In the genomic region with DNA sequence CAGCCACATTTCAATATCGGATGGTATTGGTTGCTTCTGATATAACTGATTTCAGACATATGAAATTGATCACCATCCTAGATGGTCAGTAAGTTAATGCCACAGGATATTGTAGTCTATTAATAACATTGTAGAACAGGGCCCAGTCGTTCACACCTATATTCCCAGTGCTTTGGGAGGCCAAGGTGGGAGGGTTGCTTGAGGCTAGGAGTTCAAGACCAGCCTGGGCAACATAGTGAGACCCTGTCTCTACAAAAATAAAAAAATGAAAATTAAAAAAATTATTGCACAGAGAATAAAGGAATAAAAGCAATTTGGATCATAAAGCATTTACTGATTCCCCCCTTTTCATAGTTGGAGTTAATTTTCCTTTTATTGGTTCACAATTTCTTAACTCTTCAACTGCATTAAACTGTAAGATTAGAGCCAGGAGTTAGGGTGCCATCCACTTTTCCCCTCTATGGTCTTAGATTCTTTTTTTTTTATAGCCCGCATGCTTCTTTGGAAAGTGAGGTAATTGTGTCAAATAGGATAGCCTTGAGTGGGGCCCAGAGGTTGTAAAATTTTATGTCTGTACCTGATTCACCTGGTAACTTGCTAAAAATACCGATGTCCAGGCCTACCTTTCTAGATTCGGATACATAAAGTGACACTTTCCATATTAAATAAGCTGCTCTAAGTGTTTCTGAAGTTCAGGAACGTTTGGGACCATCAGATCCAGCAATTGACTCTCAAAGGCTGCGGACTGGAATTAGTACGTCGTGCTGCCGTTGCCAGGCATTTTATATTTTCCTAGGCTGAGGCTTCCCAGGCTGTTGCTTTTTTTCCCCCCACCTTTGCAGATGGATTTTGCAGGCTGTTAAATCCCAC, we compare ENCODE assay signal across 1 cellular context.
TF ChIP-seq lines count a peak whose summit lies in the region.

No MANE protein-coding gene starts in this region.

TF ChIP-seq in GM23338, 12 proteins besides CTCF, POLR2A, EP300 and RAD21 (continued from another document):
- TF ChIP-seq, protein P1, sequence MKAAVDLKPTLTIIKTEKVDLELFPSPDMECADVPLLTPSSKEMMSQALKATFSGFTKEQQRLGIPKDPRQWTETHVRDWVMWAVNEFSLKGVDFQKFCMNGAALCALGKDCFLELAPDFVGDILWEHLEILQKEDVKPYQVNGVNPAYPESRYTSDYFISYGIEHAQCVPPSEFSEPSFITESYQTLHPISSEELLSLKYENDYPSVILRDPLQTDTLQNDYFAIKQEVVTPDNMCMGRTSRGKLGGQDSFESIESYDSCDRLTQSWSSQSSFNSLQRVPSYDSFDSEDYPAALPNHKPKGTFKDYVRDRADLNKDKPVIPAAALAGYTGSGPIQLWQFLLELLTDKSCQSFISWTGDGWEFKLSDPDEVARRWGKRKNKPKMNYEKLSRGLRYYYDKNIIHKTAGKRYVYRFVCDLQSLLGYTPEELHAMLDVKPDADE (IDR thresholded peaks at IDR 0.05): no peak
- TF ChIP-seq POLR2AphosphoS5 (IDR thresholded peaks at IDR 0.05; ENCODE audit: low read depth): no peak
- no peak for TF ChIP-seq ZNF331 (CRISPR knock-in tag; IDR thresholded peaks at IDR 0.05; ENCODE audit: low read depth)
- TF ChIP-seq, protein P2, sequence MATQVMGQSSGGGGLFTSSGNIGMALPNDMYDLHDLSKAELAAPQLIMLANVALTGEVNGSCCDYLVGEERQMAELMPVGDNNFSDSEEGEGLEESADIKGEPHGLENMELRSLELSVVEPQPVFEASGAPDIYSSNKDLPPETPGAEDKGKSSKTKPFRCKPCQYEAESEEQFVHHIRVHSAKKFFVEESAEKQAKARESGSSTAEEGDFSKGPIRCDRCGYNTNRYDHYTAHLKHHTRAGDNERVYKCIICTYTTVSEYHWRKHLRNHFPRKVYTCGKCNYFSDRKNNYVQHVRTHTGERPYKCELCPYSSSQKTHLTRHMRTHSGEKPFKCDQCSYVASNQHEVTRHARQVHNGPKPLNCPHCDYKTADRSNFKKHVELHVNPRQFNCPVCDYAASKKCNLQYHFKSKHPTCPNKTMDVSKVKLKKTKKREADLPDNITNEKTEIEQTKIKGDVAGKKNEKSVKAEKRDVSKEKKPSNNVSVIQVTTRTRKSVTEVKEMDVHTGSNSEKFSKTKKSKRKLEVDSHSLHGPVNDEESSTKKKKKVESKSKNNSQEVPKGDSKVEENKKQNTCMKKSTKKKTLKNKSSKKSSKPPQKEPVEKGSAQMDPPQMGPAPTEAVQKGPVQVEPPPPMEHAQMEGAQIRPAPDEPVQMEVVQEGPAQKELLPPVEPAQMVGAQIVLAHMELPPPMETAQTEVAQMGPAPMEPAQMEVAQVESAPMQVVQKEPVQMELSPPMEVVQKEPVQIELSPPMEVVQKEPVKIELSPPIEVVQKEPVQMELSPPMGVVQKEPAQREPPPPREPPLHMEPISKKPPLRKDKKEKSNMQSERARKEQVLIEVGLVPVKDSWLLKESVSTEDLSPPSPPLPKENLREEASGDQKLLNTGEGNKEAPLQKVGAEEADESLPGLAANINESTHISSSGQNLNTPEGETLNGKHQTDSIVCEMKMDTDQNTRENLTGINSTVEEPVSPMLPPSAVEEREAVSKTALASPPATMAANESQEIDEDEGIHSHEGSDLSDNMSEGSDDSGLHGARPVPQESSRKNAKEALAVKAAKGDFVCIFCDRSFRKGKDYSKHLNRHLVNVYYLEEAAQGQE (IDR thresholded peaks at IDR 0.05; ENCODE audit: unreplicated experiment): no peak
- TF ChIP-seq EZH2 (IDR thresholded peaks at IDR 0.05; ENCODE audit: low read depth, unreplicated experiment): no peak
- TF ChIP-seq NANOG (IDR thresholded peaks at IDR 0.05; ENCODE audit: borderline replicate concordance): no peak
- no peak for TF ChIP-seq CREB1 (CRISPR knock-in tag; IDR thresholded peaks at IDR 0.05; ENCODE audit: low read depth)
